17 cellular contexts compared by ENCODE assay signal in the genomic region with DNA sequence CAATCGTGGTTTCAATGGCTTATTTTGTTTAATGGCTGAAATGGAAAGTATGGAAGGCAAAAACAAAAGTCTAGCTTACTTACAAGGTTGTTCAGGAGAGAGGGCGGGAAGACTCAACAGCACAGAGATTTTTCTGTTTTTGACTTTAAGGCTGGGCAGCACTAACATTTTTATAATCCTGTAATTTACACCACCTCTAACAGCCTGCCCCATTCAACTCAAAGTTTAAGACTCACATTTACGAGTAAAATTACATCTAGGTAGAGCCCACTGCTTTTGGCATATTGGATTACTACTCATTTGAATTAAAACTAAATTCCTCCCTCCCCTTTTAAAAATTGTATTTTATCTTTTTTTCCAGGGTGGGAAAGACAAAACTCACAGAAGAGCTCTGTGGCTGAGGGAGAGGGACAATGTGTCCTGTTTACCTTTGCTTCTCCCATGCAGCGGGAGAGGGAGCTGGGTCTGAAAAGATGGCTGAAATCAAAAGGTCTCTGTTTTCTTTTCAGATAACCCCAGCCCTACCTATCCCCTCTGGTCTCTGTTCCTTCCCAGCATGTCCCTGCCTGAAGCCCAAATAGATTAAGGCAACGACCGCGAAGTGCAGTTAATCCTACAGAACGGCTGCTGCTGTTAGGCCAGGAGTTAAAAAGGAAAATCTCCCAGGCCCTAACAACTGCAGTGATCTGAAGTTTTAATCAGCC. TPM values are rescaled to one million over a fixed set of nuclear protein-coding genes. Genes with fewer than 3 reads are reported as not detected.
DNase-seq lines count a peak whose midpoint lies in the region; ATAC-seq and TF ChIP-seq lines count a peak whose summit lies in the region.
"Had no signal": no experiment of that assay in that cellular context is flagged by ENCODE, and none has a peak within 500 bp of the region (broad histone marks: within the 10 kb centered on the region; RNA-seq: fewer than 3 reads in every experiment).

No MANE protein-coding gene starts in this region.

- H3K4ac ChIP-seq in H9 (ENCODE audit: low read depth, low read length): no peak overlapping the region

- H3K27ac Mint-ChIP-seq in H9: peak overlapping the region; percentile 24 to 82 (median 25); a peak in 4 of 7 replicates
- no peak overlapping the region for H3K27ac Mint-ChIP-seq in CD8-positive, alpha-beta memory T cell
- H3K27ac Mint-ChIP-seq: activated naive CD8-positive, alpha-beta T cell treated with anti-CD3 and anti-CD28 coated beads for 36 hours; naive B cell; T-helper 17 cell had no signal

- H3K56ac ChIP-seq in H9 (ENCODE audit: insufficient read length, low read depth, low read length): no peak overlapping the region

- ATAC-seq in psoas muscle (no peak), SK-N-SH treated with all-trans-retinoic acid at 6 μM for 48 hours (no peak)
- ATAC-seq: right lobe of liver, T-helper 17 cell had no signal

- no CpG with 5 or more reads among the region's 8 CpGs for WGBS in H9 (ENCODE audit: extremely low coverage, insufficient read length, low lambda C conversion rate)
- WGBS in psoas muscle, 3 donors: 67 to 85% (median 78%) methylated on average over 8 of the region's 8 CpGs

- H3K9me3 Mint-ChIP-seq in H9: no peaks in the 10 kb centered on the region; a peak in 1 of 5 replicates
- no peaks in the 10 kb centered on the region for H3K9me3 Mint-ChIP-seq in CD8-positive, alpha-beta memory T cell
- H3K9me3 Mint-ChIP-seq: activated naive CD8-positive, alpha-beta T cell treated with anti-CD3 and anti-CD28 coated beads for 36 hours; naive B cell had no signal

- H2BK15ac ChIP-seq in H9 (ENCODE audit: low read depth, low read length): no peak overlapping the region

- H3K9ac ChIP-seq in H9 (ENCODE audit: extremely low read depth, insufficient read length, low read length): no peak overlapping the region

- H4K8ac ChIP-seq in H9 (replicated peaks; ENCODE audit: insufficient read length, low read depth, low read length): no peak overlapping the region

- peaks cover 4% of the 10 kb centered on the region; the same call in 1 of the 2 replicates for H3K27me3 ChIP-seq in H9 (ENCODE audit: insufficient read depth, low read length)
- no peaks in the 10 kb centered on the region for H3K27me3 ChIP-seq in ascending aorta
- no peaks in the 10 kb centered on the region for H3K27me3 ChIP-seq in psoas muscle (ENCODE audit: insufficient read depth in 3 of 3, low read length in 2 of 3)
- peaks cover 20% of the 10 kb centered on the region for H3K27me3 ChIP-seq in CD8-positive, alpha-beta memory T cell (ENCODE audit: insufficient read depth, low read length, poor library complexity, severe bottlenecking)
- H3K27me3 ChIP-seq: right lobe of liver had no signal

- H4K5ac ChIP-seq in H9 (ENCODE audit: insufficient read length, low read depth, low read length): no peak overlapping the region

- no peaks in the 10 kb centered on the region for H3K79me1 ChIP-seq in H9 (ENCODE audit: insufficient read depth, low read depth, low read length, poor library complexity, severe bottlenecking)

- DNase-seq in H9: no peak
- DNase-seq in ascending aorta (ENCODE audit: low spot score in 2 of 2): no peak
- peak; percentile 67 for DNase-seq in islet precursor cell
- DNase-seq in psoas muscle: no peak
- no peak for DNase-seq in OCI-M2 (lab: John Stamatoyannopoulos, UW; ENCODE audit: unreplicated experiment)
- no peak for DNase-seq in cerebellum (ENCODE audit: low spot score)
- no peak for DNase-seq in CD8-positive, alpha-beta memory T cell
- DNase-seq: activated CD4-positive, alpha-beta T cell treated with anti-CD3 and anti-CD28 coated beads for 48 hours; activated naive CD8-positive, alpha-beta T cell treated with anti-CD3 and anti-CD28 coated beads for 36 hours; erythroblast; head of caudate nucleus; naive B cell; NCI-H2081 treated with DMSO at 0.1 percent for 48 hours; right lobe of liver; stimulated activated CD4-positive, alpha-beta T cell treated with anti-CD3 and anti-CD28 coated beads, Interleukin-2, amount 100 ng/mL, for 24 hours; T-helper 17 cell had no signal

- H3K27me3 Mint-ChIP-seq in H9 (ENCODE audit: low read depth): peaks cover 36% of the 10 kb centered on the region
- peaks cover 31 to 83% of the 10 kb centered on the region in 2 donors for H3K27me3 Mint-ChIP-seq in CD8-positive, alpha-beta memory T cell

- POLR2A ChIA-PET in CD8-positive, alpha-beta memory T cell (lab: Charles Lee): no interaction called here

- H2BK20ac ChIP-seq in H9 (ENCODE audit: low read depth, low read length, poor library complexity, severe bottlenecking): no peak overlapping the region

- intact Hi-C loops in ascending aorta (cut with DNase I) (loop anchor here (10.0 kb wide), 1 partner anchor 734 kb away; no protein-coding TSS in a partner anchor), psoas muscle (cut with DNase I) (no loop called here)

- no peak overlapping the region for H3K27ac ChIP-seq in H9 (ENCODE audit: insufficient read length, low read depth, low read length)
- peak overlapping the region; percentile 67 to 97 for H3K27ac ChIP-seq in ascending aorta
- no peak overlapping the region for H3K27ac ChIP-seq in psoas muscle
- no peak overlapping the region for H3K27ac ChIP-seq in CD8-positive, alpha-beta memory T cell (ENCODE audit: low read depth, low read length)

- peaks cover 82 to 85% of the 10 kb centered on the region in 2 experiments for H3K4me1 Mint-ChIP-seq in H9
- peaks cover 13 to 20% (median 15%) of the 10 kb centered on the region in 3 donors for H3K4me1 Mint-ChIP-seq in CD8-positive, alpha-beta memory T cell

- H4K20me1 ChIP-seq in H9 (ENCODE audit: control insufficient read depth, insufficient read depth, insufficient read length): no peaks in the 10 kb centered on the region

- H3K23me2 ChIP-seq in H9 (ENCODE audit: insufficient read length, low read depth, low read length, poor library complexity, severe bottlenecking): peaks cover 8% of the 10 kb centered on the region

- H2AK5ac ChIP-seq in H9 (ENCODE audit: insufficient read length, low read length): no peak overlapping the region

- CTCF ChIA-PET in CD8-positive, alpha-beta memory T cell (lab: Charles Lee): no interaction called here

- H4K91ac ChIP-seq in H9 (ENCODE audit: insufficient read length, low read depth, low read length): no peak overlapping the region

- H2BK5ac ChIP-seq in H9 (ENCODE audit: insufficient read length, low read length): no peak overlapping the region

- H3K4me2 ChIP-seq in H9 (ENCODE audit: insufficient read depth, insufficient read length, low read length): no peak overlapping the region

- no peaks in the 10 kb centered on the region for H3K9me3 ChIP-seq in H9 (ENCODE audit: control insufficient read depth, low read depth, low read length)
- no peaks in the 10 kb centered on the region for H3K9me3 ChIP-seq in ascending aorta
- no peaks in the 10 kb centered on the region for H3K9me3 ChIP-seq in psoas muscle
- H3K9me3 ChIP-seq in CD8-positive, alpha-beta memory T cell (ENCODE audit: low read length): no peaks in the 10 kb centered on the region
- H3K9me3 ChIP-seq: right lobe of liver had no signal

- H3K4me3 Mint-ChIP-seq in H9: peak overlapping the region in 1 of 2 experiments; percentile 8; a peak in 2 of 5 replicates
- H3K4me3 Mint-ChIP-seq in CD8-positive, alpha-beta memory T cell: no peak overlapping the region
- H3K4me3 Mint-ChIP-seq: activated naive CD8-positive, alpha-beta T cell treated with anti-CD3 and anti-CD28 coated beads for 36 hours; naive B cell; T-helper 17 cell had no signal

- no peak overlapping the region for H2BK12ac ChIP-seq in H9 (ENCODE audit: insufficient read length, low read depth, low read length)

- TF ChIP-seq CTCF in H9 (conservative IDR thresholded peaks at IDR 0.05): no peak
- TF ChIP-seq CTCF in ascending aorta (IDR thresholded peaks at IDR 0.05): no peak
- TF ChIP-seq CTCF in psoas muscle (IDR thresholded peaks at IDR 0.05): no peak

- H3K18ac ChIP-seq in H9 (ENCODE audit: insufficient read length, low read depth, low read length): no peak overlapping the region

- peak overlapping the region in 1 of 2 donors; percentile 98 for H3K4me3 ChIP-seq in ascending aorta
- H3K4me3 ChIP-seq in psoas muscle: peak overlapping the region; percentile 14
- H3K4me3 ChIP-seq in CD8-positive, alpha-beta memory T cell (ENCODE audit: low read length): no peak overlapping the region
- H3K4me3 ChIP-seq: right lobe of liver had no signal

- H3K79me2 ChIP-seq in H9 (ENCODE audit: insufficient read depth, low read length): peaks cover 7% of the 10 kb centered on the region; the same call in 1 of the 2 replicates

- H3T11ph ChIP-seq in H9 (ENCODE audit: low read length): no peak overlapping the region

- peak overlapping the region; percentile 63 for H2BK120ac ChIP-seq in H9 (ENCODE audit: low read depth, low read length, poor library complexity, severe bottlenecking)

- no peak overlapping the region for H2AFZ ChIP-seq in H9 (ENCODE audit: low read length)

- H3K36me3 ChIP-seq in ascending aorta (no peaks in the 10 kb centered on the region), psoas muscle (ENCODE audit: insufficient read depth in 1 of 2, low read depth in 1 of 2) (no peaks in the 10 kb centered on the region)
- H3K36me3 ChIP-seq in CD8-positive, alpha-beta memory T cell (ENCODE audit: insufficient read depth, low read length): no peaks in the 10 kb centered on the region
- H3K36me3 ChIP-seq: right lobe of liver had no signal

- H3K36me3 Mint-ChIP-seq in H9 (ENCODE audit: insufficient read depth in 1 of 3, low read depth in 3 of 3): no peaks in the 10 kb centered on the region
- H3K36me3 Mint-ChIP-seq in CD8-positive, alpha-beta memory T cell: no peaks in the 10 kb centered on the region
- H3K36me3 Mint-ChIP-seq: activated naive CD8-positive, alpha-beta T cell treated with anti-CD3 and anti-CD28 coated beads for 36 hours had no signal

- no peak overlapping the region for H3K23ac ChIP-seq in H9 (ENCODE audit: insufficient read length, low read depth, low read length)

- H3K4me1 ChIP-seq in H9 (ENCODE audit: insufficient read depth, low read length) (peaks cover 31% of the 10 kb centered on the region), ascending aorta (peaks cover 0 to 6% of the 10 kb centered on the region in 2 donors), psoas muscle (peaks cover 3% of the 10 kb centered on the region)
- peaks cover 15% of the 10 kb centered on the region for H3K4me1 ChIP-seq in CD8-positive, alpha-beta memory T cell (ENCODE audit: insufficient read depth, low read length)

- no peak overlapping the region for H3K14ac ChIP-seq in H9 (ENCODE audit: insufficient read depth, low read length)

RNA-seq across cellular contexts. Expression of a gene that starts 6.6 kb away (rescaled TPM):
- total RNA-seq in H9 (2021) (12.7 and 12.9 TPM in 2 replicates), ascending aorta (38.0 TPM), psoas muscle (10 to 100 TPM in 1 of 4 donors, 1 to 10 TPM in 3; 6.6 to 10.8 (median 9.4) TPM), cerebellum (26.0 TPM)
- 1 to 10 TPM; 5.8 to 9.2 (median 6.7) TPM for polyA plus RNA-seq in psoas muscle
- under 1 TPM; 0.11 to 0.22 TPM for total RNA-seq in CD8-positive, alpha-beta memory T cell
- polyA plus RNA-seq in CD8-positive, alpha-beta memory T cell: 0.05 TPM

RNA-seq across cellular contexts. Expression of a gene that starts 39.1 kb away (rescaled TPM):
- total RNA-seq in H9 (2021) (96.9 and 100 TPM in 2 replicates), ascending aorta (79.7 TPM), psoas muscle (10 to 100 TPM; 23.2 to 34.2 (median 27.1) TPM), cerebellum (143 TPM)
- polyA plus RNA-seq in psoas muscle: 10 to 100 TPM; 23.6 to 43.5 (median 23.8) TPM
- total RNA-seq in CD8-positive, alpha-beta memory T cell: 10 to 100 TPM; 85.8 to 89.0 TPM
- polyA plus RNA-seq in CD8-positive, alpha-beta memory T cell: 39.2 TPM

Comparison
In these comparisons a context has a peak if more than half of its experiments do, and no peak if none do; other contexts are left out.
1. H3K27ac ChIP-seq: peak in ascending aorta (2 of 2); none in H9 (single experiment), psoas muscle (single experiment) and CD8-positive, alpha-beta memory T cell (single experiment).
2. H3K27ac Mint-ChIP-seq: peak in H9 (3 of 3); none in CD8-positive, alpha-beta memory T cell (0 of 8).
3. RNA of a gene that starts 6.6 kb away (total RNA-seq): 38.0 TPM in ascending aorta (single experiment), 26.0 TPM in cerebellum (single experiment), 12.7 to 12.9 TPM in H9 and 6.6 to 10.8 TPM in psoas muscle; 0.11 to 0.22 TPM in CD8-positive, alpha-beta memory T cell; every median in the first group is over 4 times any median in the second.